Comparison of ENCODE assay signal across 10 cellular contexts in genomic region chr11:61022311-61023085, GRCh38. TPM values are rescaled to one million over a fixed set of nuclear protein-coding genes. Genes with fewer than 3 reads are reported as not detected.
DNase-seq lines count a peak whose midpoint lies in the region; ATAC-seq, FAIRE-seq and TF ChIP-seq lines count a peak whose summit lies in the region.
"Had no signal": no experiment of that assay in that cellular context is flagged by ENCODE, and none has a peak within 500 bp of the region (broad histone marks: within the 10 kb centered on the region; RNA-seq: fewer than 3 reads in every experiment).

No MANE protein-coding gene starts in this region.

- ATAC-seq in activated naive CD4-positive, alpha-beta T cell treated with anti-CD3 and anti-CD28 coated beads, Interleukin-2, amount 50 U/mL, for 72 hours, result peak; percentile 11 to 19
- ATAC-seq in body of pancreas (no peak), GM18861 (IDR thresholded peaks at IDR 0.05; ENCODE audit: unreplicated experiment) (no peak)

- H3K79me2 ChIP-seq in OCI-LY7 (ENCODE audit: insufficient read depth, low read depth, low read length), result no peaks in the 10 kb centered on the region

- TF ChIP-seq CTCF in OCI-LY7 (conservative IDR thresholded peaks at IDR 0.05; ENCODE audit: low read length) (no peak), sigmoid colon (IDR thresholded peaks at IDR 0.05) (no peak), body of pancreas (IDR thresholded peaks at IDR 0.05) (no peak)

- DNase-seq in GM12891 (ENCODE audit: insufficient read length, low spot score) (no peak), OCI-LY7 (ENCODE audit: low spot score) (no peak), sigmoid colon (peak; percentile 35), body of pancreas (no peak), NCI-H1930 (lab: John Stamatoyannopoulos, UW) (no peak)
- DNase-seq in activated naive CD4-positive, alpha-beta T cell treated with anti-CD3 and anti-CD28 coated beads, Interleukin-2, amount 50 U/mL, for 72 hours (ENCODE audit: low spot score in 2 of 2), result peak in 1 of 2 donors; percentile 68
- DNase-seq: NCI-H187 treated with DMSO at 0.1 percent for 48 hours, uterus had no signal

- 62 to 70% methylated on average over 10 of the region's 10 CpGs for WGBS in sigmoid colon, 2 donors
- 68 to 82% methylated on average over 8 to 10 of the region's 10 CpGs for WGBS in body of pancreas, 2 donors

- H3K4me1 ChIP-seq in OCI-LY7 (ENCODE audit: insufficient read depth, low read length, poor library complexity, severe bottlenecking) (peaks cover 41% of the 10 kb centered on the region), sigmoid colon (peaks cover 0 to 10% (median 0%) of the 10 kb centered on the region in 4 donors), body of pancreas (peaks cover 8% of the 10 kb centered on the region)
- H3K4me1 ChIP-seq: uterus had no signal

- TF ChIP-seq POLR2A in GM12891 (IDR thresholded peaks at IDR 0.05; ENCODE audit: low read depth, low read length) (no peak), sigmoid colon (IDR thresholded peaks at IDR 0.05) (no peak), body of pancreas (IDR thresholded peaks at IDR 0.05) (no peak)

- H3K27ac Mint-ChIP-seq in activated naive CD4-positive, alpha-beta T cell treated with anti-CD3 and anti-CD28 coated beads, Interleukin-2, amount 50 U/mL, for 72 hours, result peak overlapping the region; percentile 98

- no peak for TF ChIP-seq EP300 in sigmoid colon (IDR thresholded peaks at IDR 0.05)

- peak overlapping the region; percentile 59 for H3K4me2 ChIP-seq in OCI-LY7 (ENCODE audit: low read length)

- BruUV-seq in OCI-LY7 (replicated peaks; lab: Mats Ljungman, UMichigan), result no TSS peak

- POLR2A ChIA-PET in OCI-LY7 (lab: Charles Lee), result no interaction called here

- H3K9me2 ChIP-seq in OCI-LY7 (ENCODE audit: insufficient read depth, low read length), result no peaks in the 10 kb centered on the region

- CTCF ChIA-PET in OCI-LY7 (lab: Charles Lee; ENCODE audit: unreplicated experiment), result no interaction called here

- no peak overlapping the region for H2AFZ ChIP-seq in OCI-LY7 (ENCODE audit: low read length)

- FAIRE-seq in GM12891 (lab: Jason Lieb, UNC), result peak; percentile 87

- no peaks in the 10 kb centered on the region for H4K20me1 ChIP-seq in OCI-LY7 (ENCODE audit: insufficient read depth, low read length)

- H3K36me3 Mint-ChIP-seq in activated naive CD4-positive, alpha-beta T cell treated with anti-CD3 and anti-CD28 coated beads, Interleukin-2, amount 50 U/mL, for 72 hours, result peaks cover 38 to 41% of the 10 kb centered on the region in 2 donors

- no peaks in the 10 kb centered on the region for H3K9me3 Mint-ChIP-seq in activated naive CD4-positive, alpha-beta T cell treated with anti-CD3 and anti-CD28 coated beads, Interleukin-2, amount 50 U/mL, for 72 hours

- H3K9me3 ChIP-seq in OCI-LY7 (ENCODE audit: low read length), result no peaks in the 10 kb centered on the region
- H3K9me3 ChIP-seq in sigmoid colon, result no peaks in the 10 kb centered on the region
- H3K9me3 ChIP-seq in body of pancreas, result no peaks in the 10 kb centered on the region
- H3K9me3 ChIP-seq: left lung, uterus had no signal

- peaks cover 0 to 26% (median 4%) of the 10 kb centered on the region in 3 donors for H3K27me3 ChIP-seq in sigmoid colon
- peaks cover 0 to 3% of the 10 kb centered on the region in 2 donors for H3K27me3 ChIP-seq in body of pancreas
- H3K27me3 ChIP-seq: uterus had no signal

- H3K36me3 ChIP-seq in OCI-LY7 (ENCODE audit: insufficient read depth, low read length) (no peaks in the 10 kb centered on the region), sigmoid colon (no peaks in the 10 kb centered on the region), body of pancreas (replicated peaks in 1 of 2; ENCODE audit: insufficient read depth in 1 of 2, low read depth in 2 of 2) (no peaks in the 10 kb centered on the region)
- H3K36me3 ChIP-seq: left lung, uterus had no signal

- H3K4me3 ChIP-seq in OCI-LY7 (ENCODE audit: low read depth, low read length, poor library complexity, severe bottlenecking) (peak overlapping the region; percentile 37), sigmoid colon (no peak overlapping the region), body of pancreas (no peak overlapping the region)
- H3K4me3 ChIP-seq: left lung, uterus had no signal

- H3K27ac ChIP-seq in OCI-LY7 (ENCODE audit: low read depth, low read length, poor library complexity, severe bottlenecking) (no peak overlapping the region), sigmoid colon (no peak overlapping the region), body of pancreas (no peak overlapping the region)
- H3K27ac ChIP-seq: left lung, uterus had no signal

- intact Hi-C loops in OCI-LY7 (cut with micrococcal nuclease; ENCODE audit: unreplicated experiment), result no loop called here
- intact Hi-C loops in sigmoid colon (cut with DNase I), result no loop called here
- intact Hi-C loops in body of pancreas (cut with DNase I), result no loop called here

TF ChIP-seq in GM12891, 5 proteins besides CTCF, POLR2A, EP300 and RAD21:
- TF ChIP-seq SPI1 (IDR thresholded peaks at IDR 0.05; ENCODE audit: low read depth, low read length), result no peak
- TF ChIP-seq PAX5 (IDR thresholded peaks at IDR 0.05; ENCODE audit: insufficient read depth, low read length, severe bottlenecking), result no peak
- TF ChIP-seq TAF1 (IDR thresholded peaks at IDR 0.05; ENCODE audit: low read depth, low read length), result no peak
- no peak for TF ChIP-seq POLR2AphosphoS5 (IDR thresholded peaks at IDR 0.05; ENCODE audit: low read depth, low read length)
- no peak for TF ChIP-seq POU2F2 (IDR thresholded peaks at IDR 0.05; ENCODE audit: low read depth, low read length)

RNA-seq across cellular contexts. Expression of gene CD6, which starts 51.0 kb away (rescaled TPM):
- polyA plus RNA-seq in GM12891 (2012; ENCODE audit: low read depth, missing spikeins), result 5.0 TPM
- total RNA-seq in OCI-LY7 (2014; rRNA removed; shearing (Covaris generic)), result not detected in 2 replicates
- total RNA-seq in OCI-LY7 (2022) (not detected in 2 replicates), sigmoid colon (1 to 10 TPM in 2 of 4 donors, under 1 TPM in 1, not detected in 1; 0.81 to 1.9 (median 1.2) TPM), body of pancreas (1 to 10 TPM; 1.0 to 3.3 TPM)
- 100 to 1,000 TPM; 227 to 339 TPM for total RNA-seq in activated naive CD4-positive, alpha-beta T cell treated with anti-CD3 and anti-CD28 coated beads, Interleukin-2, amount 50 U/mL, for 72 hours
- polyA plus RNA-seq in sigmoid colon, result 10 to 100 TPM in 1 of 3 donors, under 1 TPM in 2; under 0.01 to 14.1 (median 0.23) TPM

Comparison
In these comparisons a context has a peak if more than half of its experiments do, and no peak if none do; other contexts are left out.
1. ATAC-seq: peak in activated naive CD4-positive, alpha-beta T cell treated with anti-CD3 and anti-CD28 coated beads, Interleukin-2, amount 50 U/mL, for 72 hours (2 of 2); none in body of pancreas (single experiment) and GM18861 (single experiment).
2. RNA of gene CD6, which starts 51.0 kb away (total RNA-seq): 227 to 339 TPM in activated naive CD4-positive, alpha-beta T cell treated with anti-CD3 and anti-CD28 coated beads, Interleukin-2, amount 50 U/mL, for 72 hours; 1.0 to 3.3 TPM in body of pancreas, 0.81 to 1.9 TPM in sigmoid colon and not detected in OCI-LY7; every median in the first group is over 10 times any median in the second.